In the genomic region with DNA sequence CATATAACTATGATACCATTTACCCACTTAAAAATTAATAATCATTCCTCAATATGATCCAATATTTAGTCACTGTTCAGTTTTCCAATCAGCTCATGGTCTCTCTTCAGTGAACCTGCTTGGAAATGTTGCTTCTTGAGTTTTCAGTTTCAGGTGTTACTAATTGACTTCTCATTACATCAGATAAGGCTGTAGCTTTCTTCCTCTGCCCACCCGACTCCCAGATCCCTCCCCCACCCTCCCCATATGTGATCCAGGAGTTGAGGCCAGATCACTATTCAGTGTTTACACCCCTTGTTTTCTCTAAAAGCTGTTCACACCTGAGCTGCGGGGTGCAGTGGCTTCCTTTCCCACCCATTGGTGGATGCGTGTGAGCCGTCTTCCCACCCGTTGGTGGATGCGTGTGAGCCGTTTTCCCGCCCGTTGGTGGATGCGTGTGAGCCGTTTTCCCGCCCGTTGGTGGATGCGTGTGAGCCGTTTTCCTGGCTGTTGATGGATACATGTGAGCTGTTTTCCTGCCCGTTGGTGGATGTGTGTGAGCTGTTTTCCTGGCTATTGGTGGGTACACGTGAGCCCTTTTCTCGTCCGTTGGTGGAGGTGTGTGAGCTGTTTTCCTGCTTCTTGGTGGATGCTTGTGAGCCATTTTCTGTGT, we compare ENCODE assay signal across 11 cellular contexts. TPM values are rescaled to one million over a fixed set of nuclear protein-coding genes. Genes with fewer than 3 reads are reported as not detected.
DNase-seq lines count a peak whose midpoint lies in the region; ATAC-seq and TF ChIP-seq lines count a peak whose summit lies in the region.
"Had no signal": no experiment of that assay in that cellular context is flagged by ENCODE, and none has a peak within 500 bp of the region (broad histone marks: within the 10 kb centered on the region; RNA-seq: fewer than 3 reads in every experiment).

No MANE protein-coding gene starts in this region.

- POLR2A ChIA-PET in activated CD8-positive, alpha-beta T cell treated with anti-CD3 and anti-CD28 coated beads, Interleukin-2, amount 10 ng/mL, durations not matched to agents 7 days and 5 days (lab: Charles Lee): interaction anchor here (0.7 to 2.8 kb wide), 5 partner anchors 10 to 350 kb away, joined by 3 to 18 read pairs (median 5); a partner anchor contains a TSS

- no peaks in the 10 kb centered on the region for H3K9me3 ChIP-seq in left ventricle myocardium inferior (replicated peaks)

- H3K27me3 ChIP-seq in left ventricle myocardium inferior (ENCODE audit: low read depth): no peaks in the 10 kb centered on the region

- H3K4me3 ChIP-seq in left ventricle myocardium inferior: no peak overlapping the region

- no peaks in the 10 kb centered on the region for H3K9me3 Mint-ChIP-seq in activated CD8-positive, alpha-beta T cell treated with anti-CD3 and anti-CD28 coated beads, Interleukin-2, amount 10 ng/mL, durations not matched to agents 7 days and 5 days (ENCODE audit: insufficient read depth)
- H3K9me3 Mint-ChIP-seq in immature natural killer cell: no peaks in the 10 kb centered on the region
- no peaks in the 10 kb centered on the region for H3K9me3 Mint-ChIP-seq in stimulated activated naive CD8-positive, alpha-beta T cell treated with anti-CD3 and anti-CD28 coated beads, Interleukin-15, amount 100 ng/mL, for 72 hours

- H3K4me1 Mint-ChIP-seq in activated CD8-positive, alpha-beta T cell treated with anti-CD3 and anti-CD28 coated beads, Interleukin-2, amount 10 ng/mL, durations not matched to agents 7 days and 5 days (ENCODE audit: low read depth): peaks cover 56% of the 10 kb centered on the region
- H3K4me1 Mint-ChIP-seq in immature natural killer cell: peaks cover 51 to 58% of the 10 kb centered on the region in 2 donors
- peaks cover 71% of the 10 kb centered on the region for H3K4me1 Mint-ChIP-seq in stimulated activated naive CD8-positive, alpha-beta T cell treated with anti-CD3 and anti-CD28 coated beads, Interleukin-15, amount 100 ng/mL, for 72 hours

- peaks cover 2% of the 10 kb centered on the region for H3K36me3 ChIP-seq in left ventricle myocardium inferior

- CTCF ChIA-PET in activated CD8-positive, alpha-beta T cell treated with anti-CD3 and anti-CD28 coated beads, Interleukin-2, amount 10 ng/mL, durations not matched to agents 7 days and 5 days (lab: Charles Lee): interaction anchor here (0.7 to 2.5 kb wide), 5 partner anchors 10 to 83 kb away, joined by 3 to 8 read pairs (median 6); no protein-coding TSS in a partner anchor

- ATAC-seq in Right ventricle myocardium superior (ENCODE audit: poor library complexity): no peak
- ATAC-seq in activated CD8-positive, alpha-beta T cell treated with anti-CD3 and anti-CD28 coated beads, Interleukin-2, amount 10 ng/mL, durations not matched to agents 7 days and 5 days: no peak
- peak; percentile 14 for ATAC-seq in stimulated activated naive CD8-positive, alpha-beta T cell treated with anti-CD3 and anti-CD28 coated beads, Interleukin-15, amount 100 ng/mL, for 72 hours
- no peak for ATAC-seq in GM18870 (IDR thresholded peaks at IDR 0.05; ENCODE audit: unreplicated experiment)
- ATAC-seq in GM21529 (IDR thresholded peaks at IDR 0.05; ENCODE audit: unreplicated experiment): no peak
- ATAC-seq: PC-3 had no signal

- DNase-seq in left ventricle myocardium inferior (no peak), Right ventricle myocardium superior (no peak), immature natural killer cell (no peak), NCI-H748 treated with DMSO at 0.1 percent for 48 hours (lab: John Stamatoyannopoulos, UW) (no peak)
- no peak for DNase-seq in activated CD8-positive, alpha-beta T cell treated with anti-CD3 and anti-CD28 coated beads, Interleukin-2, amount 10 ng/mL, durations not matched to agents 7 days and 5 days
- DNase-seq in stimulated activated naive CD8-positive, alpha-beta T cell treated with anti-CD3 and anti-CD28 coated beads, Interleukin-15, amount 100 ng/mL, for 72 hours: peak in 1 of 2 donors; percentile 23
- DNase-seq: C1 segment of cervical spinal cord, NCI-H1436 treated with DMSO at 0.1 percent for 48 hours had no signal

- H3K4me3 Mint-ChIP-seq in activated CD8-positive, alpha-beta T cell treated with anti-CD3 and anti-CD28 coated beads, Interleukin-2, amount 10 ng/mL, durations not matched to agents 7 days and 5 days: peak overlapping the region; percentile 75
- peak overlapping the region; percentile 80 to 95 (median 83) for H3K4me3 Mint-ChIP-seq in immature natural killer cell
- peak overlapping the region; percentile 79 to 86 for H3K4me3 Mint-ChIP-seq in stimulated activated naive CD8-positive, alpha-beta T cell treated with anti-CD3 and anti-CD28 coated beads, Interleukin-15, amount 100 ng/mL, for 72 hours

- peak overlapping the region; percentile 99 for H3K27ac Mint-ChIP-seq in activated CD8-positive, alpha-beta T cell treated with anti-CD3 and anti-CD28 coated beads, Interleukin-2, amount 10 ng/mL, durations not matched to agents 7 days and 5 days
- H3K27ac Mint-ChIP-seq in immature natural killer cell: peak overlapping the region; percentile 91 to 98 (median 96)
- peak overlapping the region; percentile 99 for H3K27ac Mint-ChIP-seq in stimulated activated naive CD8-positive, alpha-beta T cell treated with anti-CD3 and anti-CD28 coated beads, Interleukin-15, amount 100 ng/mL, for 72 hours

- TF ChIP-seq CTCF in left ventricle myocardium inferior (IDR thresholded peaks at IDR 0.05; ENCODE audit: borderline replicate concordance): no peak

- no peaks in the 10 kb centered on the region for H3K27me3 Mint-ChIP-seq in activated CD8-positive, alpha-beta T cell treated with anti-CD3 and anti-CD28 coated beads, Interleukin-2, amount 10 ng/mL, durations not matched to agents 7 days and 5 days (ENCODE audit: low read depth)
- H3K27me3 Mint-ChIP-seq in immature natural killer cell (ENCODE audit: low read depth in 3 of 3): peaks cover 5 to 12% (median 9%) of the 10 kb centered on the region in 3 donors
- H3K27me3 Mint-ChIP-seq in stimulated activated naive CD8-positive, alpha-beta T cell treated with anti-CD3 and anti-CD28 coated beads, Interleukin-15, amount 100 ng/mL, for 72 hours: no peaks in the 10 kb centered on the region

- peak overlapping the region; percentile 51 for H3K27ac ChIP-seq in left ventricle myocardium inferior (replicated peaks)

- intact Hi-C loops in left ventricle myocardium inferior (cut with micrococcal nuclease) (no loop called here), Right ventricle myocardium superior (cut with DNase I) (no loop called here)

- H3K36me3 Mint-ChIP-seq in activated CD8-positive, alpha-beta T cell treated with anti-CD3 and anti-CD28 coated beads, Interleukin-2, amount 10 ng/mL, durations not matched to agents 7 days and 5 days (ENCODE audit: low read depth): peaks cover 13% of the 10 kb centered on the region
- no peaks in the 10 kb centered on the region for H3K36me3 Mint-ChIP-seq in immature natural killer cell

- peaks cover 22% of the 10 kb centered on the region for H3K4me1 ChIP-seq in left ventricle myocardium inferior

RNA-seq across cellular contexts. Expression of a gene that starts 3.2 kb away (rescaled TPM):
- 14.0 TPM for total RNA-seq in left ventricle myocardium inferior
- 14.7 TPM for total RNA-seq in Right ventricle myocardium superior
- 10 to 100 TPM; 51.8 to 54.8 TPM for total RNA-seq in activated CD8-positive, alpha-beta T cell treated with anti-CD3 and anti-CD28 coated beads, Interleukin-2, amount 10 ng/mL, durations not matched to agents 7 days and 5 days
- polyA plus RNA-seq in immature natural killer cell: 10 to 100 TPM; 45.5 to 60.3 (median 58.3) TPM

RNA-seq across cellular contexts. Expression of a gene that starts 11.7 kb away (rescaled TPM):
- 2.9 TPM for total RNA-seq in left ventricle myocardium inferior
- total RNA-seq in Right ventricle myocardium superior: 3.4 TPM
- total RNA-seq in activated CD8-positive, alpha-beta T cell treated with anti-CD3 and anti-CD28 coated beads, Interleukin-2, amount 10 ng/mL, durations not matched to agents 7 days and 5 days: 1 to 10 TPM; 5.8 to 6.5 TPM
- polyA plus RNA-seq in immature natural killer cell: 10 to 100 TPM; 10.5 to 13.0 (median 11.0) TPM

RNA-seq across cellular contexts. Expression of a gene that starts 17.6 kb away (rescaled TPM):
- total RNA-seq in left ventricle myocardium inferior: 212 TPM
- total RNA-seq in Right ventricle myocardium superior: 239 TPM
- 10 to 100 TPM; 47.0 to 48.5 TPM for total RNA-seq in activated CD8-positive, alpha-beta T cell treated with anti-CD3 and anti-CD28 coated beads, Interleukin-2, amount 10 ng/mL, durations not matched to agents 7 days and 5 days
- 100 to 1,000 TPM in 2 of 3 donors, 10 to 100 TPM in 1; 91.2 to 134 (median 118) TPM for polyA plus RNA-seq in immature natural killer cell

RNA-seq across cellular contexts. Expression of a gene that starts 32.9 kb away (rescaled TPM):
- total RNA-seq in left ventricle myocardium inferior (5.1 TPM), Right ventricle myocardium superior (7.4 TPM)
- total RNA-seq in activated CD8-positive, alpha-beta T cell treated with anti-CD3 and anti-CD28 coated beads, Interleukin-2, amount 10 ng/mL, durations not matched to agents 7 days and 5 days: 10 to 100 TPM; 12.4 to 13.4 TPM
- polyA plus RNA-seq in immature natural killer cell: 10 to 100 TPM; 12.3 to 28.7 (median 17.5) TPM

RNA-seq across cellular contexts. Expression of a gene that starts 33.7 kb away (rescaled TPM):
- total RNA-seq in left ventricle myocardium inferior (not detected), Right ventricle myocardium superior (not detected)
- not detected for total RNA-seq in activated CD8-positive, alpha-beta T cell treated with anti-CD3 and anti-CD28 coated beads, Interleukin-2, amount 10 ng/mL, durations not matched to agents 7 days and 5 days
- under 1 TPM in 2 of 3 donors, not detected in 1; 0.30 to 0.37 TPM for polyA plus RNA-seq in immature natural killer cell
- total RNA-seq: PC-3 had no signal
